In the genomic region with DNA sequence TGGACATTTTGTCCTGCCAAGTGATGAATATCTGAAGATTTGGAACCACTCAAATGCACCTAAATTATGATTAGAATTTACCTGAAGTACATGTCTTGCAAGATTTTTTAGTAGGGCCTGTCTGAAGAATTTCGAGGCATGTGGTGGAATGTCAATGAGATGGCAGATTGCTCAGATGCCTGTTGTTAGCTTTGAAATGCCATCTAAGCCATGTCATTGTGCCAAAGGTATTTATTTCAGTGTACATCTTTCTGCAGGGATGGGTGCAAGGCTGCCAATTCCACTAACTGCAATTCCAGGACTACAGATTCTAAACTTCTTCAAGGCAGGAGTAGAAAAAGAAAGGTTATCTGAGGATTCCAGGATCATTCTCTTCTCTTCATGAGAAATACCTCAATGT, we compare ENCODE assay signal across 16 cellular contexts.
"Had no signal": no experiment of that assay in that cellular context is flagged by ENCODE, and none has a peak within 500 bp of the region (broad histone marks: within the 10 kb centered on the region; RNA-seq: fewer than 3 reads in every experiment).

No MANE protein-coding gene starts in this region.

- DNase-seq: colonic mucosa; dermis blood vessel endothelial cell; esophagus squamous epithelium; foreskin keratinocyte; mammary epithelial cell; natural killer cell; ovary; right cardiac atrium; stimulated activated CD4-positive, alpha-beta T cell treated with anti-CD3 and anti-CD28 coated beads, Interleukin-4, amount 100 ng/mL, for 1 hour; stimulated activated CD8-positive, alpha-beta memory T cell treated with anti-CD3 and anti-CD28 coated beads, Interleukin-4, amount 100 ng/mL, for 48 hours; stimulated activated naive CD8-positive, alpha-beta T cell treated with anti-CD3 and anti-CD28 coated beads, Interleukin-15, Interleukin-2, amounts not matched to agents 100 U/mL and 50 U/mL, for 24 hours; tibial artery had no signal

- H3K9me3 ChIP-seq: colonic mucosa, esophagus squamous epithelium, mucosa of descending colon, ovary, suprapubic skin, tibial artery had no signal

- H3K27ac ChIP-seq: colonic mucosa, esophagus squamous epithelium, foreskin keratinocyte, ovary, suprapubic skin, tibial artery had no signal

- H3K36me3 ChIP-seq: colonic mucosa, esophagus squamous epithelium, ovary, suprapubic skin, tibial artery had no signal

- H3K4me1 ChIP-seq: colonic mucosa, esophagus squamous epithelium, foreskin keratinocyte, suprapubic skin, tibial artery had no signal

- H3K27me3 ChIP-seq: colonic mucosa, esophagus squamous epithelium, foreskin keratinocyte, ovary, tibial artery had no signal

- ATAC-seq: foreskin keratinocyte; natural killer cell; right cardiac atrium; stimulated activated effector memory CD8-positive, alpha-beta T cell treated with anti-CD3 and anti-CD28 coated beads, Interleukin-12 subunit alpha, Interleukin-12 subunit beta, amount 100 ng/mL, for 72 hours; stimulated activated naive CD8-positive, alpha-beta T cell treated with anti-CD3 and anti-CD28 coated beads, Interleukin-15, Interleukin-2, amounts not matched to agents 100 U/mL and 50 U/mL, for 24 hours had no signal

- H3K4me3 ChIP-seq: colonic mucosa, esophagus squamous epithelium, mucosa of descending colon, ovary, smooth muscle cell, suprapubic skin, tibial artery had no signal

- H3K4me2 ChIP-seq: smooth muscle cell had no signal
